In the genomic region with DNA sequence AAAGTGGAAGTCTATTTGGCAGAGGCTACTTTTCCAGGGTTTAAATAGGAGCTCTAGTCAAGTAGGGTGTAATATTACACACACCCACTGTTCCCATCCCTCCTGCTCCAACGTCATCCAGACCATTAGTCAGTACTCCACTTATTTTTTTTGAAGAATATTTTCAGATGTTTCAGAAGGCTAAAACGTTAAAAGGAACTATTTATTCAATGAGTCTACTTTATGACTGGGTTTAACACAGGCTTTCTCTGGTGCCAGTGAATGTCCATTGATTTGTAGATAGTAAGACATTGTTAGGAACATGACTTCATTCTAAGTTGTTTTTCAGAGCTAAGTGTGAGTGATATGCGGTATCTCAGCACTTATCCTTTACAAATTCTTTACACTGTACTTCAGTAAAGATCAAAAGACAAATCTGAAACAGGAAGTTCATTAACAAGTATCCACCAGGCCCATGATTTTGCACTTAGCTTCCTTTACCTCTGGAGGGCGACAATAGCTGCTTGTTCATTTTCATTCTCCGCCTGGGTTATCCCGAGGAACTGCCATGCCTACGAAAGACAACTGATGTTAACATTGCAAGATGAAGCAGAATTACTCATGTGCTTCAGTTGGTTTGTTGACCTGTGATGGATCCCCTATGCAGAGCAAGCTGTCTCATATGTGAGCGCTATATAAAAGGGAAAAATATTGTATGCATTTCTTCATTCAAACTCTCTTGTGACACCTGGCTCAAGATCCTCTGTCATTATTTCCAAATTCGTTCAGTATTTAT, we compare ENCODE assay signal across 8 cellular contexts.
DNase-seq lines count a peak whose midpoint lies in the region; ATAC-seq and TF ChIP-seq lines count a peak whose summit lies in the region.

No MANE protein-coding gene starts in this region.

- H3K4me3 ChIP-seq in astrocyte of the cerebellum (ENCODE audit: low read depth, low read length), result no peak overlapping the region

- DNase-seq in GM10248 (ENCODE audit: extremely low spot score), result peak; percentile 64
- DNase-seq in NCI-H526 treated with DMSO at 0.1 percent for 48 hours (lab: John Stamatoyannopoulos, UW), result peak; percentile 41
- DNase-seq in astrocyte of the cerebellum (ENCODE audit: low read depth), result peak; percentile 62
- peak; percentile 65 for DNase-seq in iPS-NIHi11 (ENCODE audit: low spot score)
- no peak for DNase-seq in stimulated activated effector memory CD8-positive, alpha-beta T cell treated with anti-CD3 and anti-CD28 coated beads, Interleukin-12 subunit alpha, Interleukin-12 subunit beta, amount 100 ng/mL, for 72 hours (ENCODE audit: low spot score in 2 of 2)
- no peak for DNase-seq in stimulated activated CD4-positive, alpha-beta T cell treated with anti-CD3 and anti-CD28 coated beads, Interleukin-2, amount 100 ng/mL, for 48 hours

- no peaks in the 10 kb centered on the region for H3K9me3 Mint-ChIP-seq in stimulated activated effector memory CD8-positive, alpha-beta T cell treated with anti-CD3 and anti-CD28 coated beads, Interleukin-12 subunit alpha, Interleukin-12 subunit beta, amount 100 ng/mL, for 72 hours

- H3K36me3 Mint-ChIP-seq in stimulated activated effector memory CD8-positive, alpha-beta T cell treated with anti-CD3 and anti-CD28 coated beads, Interleukin-12 subunit alpha, Interleukin-12 subunit beta, amount 100 ng/mL, for 72 hours, result no peaks in the 10 kb centered on the region

- in situ Hi-C loops in astrocyte of the cerebellum (cut with HindIII; ENCODE audit: low sequenced_read_pairs), result no loop called here

- TF ChIP-seq CTCF in GM10248 (IDR thresholded peaks at IDR 0.05; ENCODE audit: control extremely low read depth, extremely low read depth, low read depth, missing control alignments) (peak; percentile 64), astrocyte of the cerebellum (IDR thresholded peaks at IDR 0.05; ENCODE audit: low read depth, low read length, missing control alignments) (peak; percentile 71)

- POLR2A ChIA-PET in GM10248 (lab: Yijun Ruan, JAX), result no interaction called here

- no peak overlapping the region for H3K4me3 Mint-ChIP-seq in stimulated activated effector memory CD8-positive, alpha-beta T cell treated with anti-CD3 and anti-CD28 coated beads, Interleukin-12 subunit alpha, Interleukin-12 subunit beta, amount 100 ng/mL, for 72 hours

- ATAC-seq in GM21423 (IDR thresholded peaks at IDR 0.05; ENCODE audit: unreplicated experiment) (peak; percentile 90), HG03571 (IDR thresholded peaks at IDR 0.05; ENCODE audit: unreplicated experiment) (peak; percentile 86)
- peak; percentile 56 for ATAC-seq in stimulated activated effector memory CD8-positive, alpha-beta T cell treated with anti-CD3 and anti-CD28 coated beads, Interleukin-12 subunit alpha, Interleukin-12 subunit beta, amount 100 ng/mL, for 72 hours

- CTCF ChIA-PET in GM10248 (lab: Yijun Ruan, JAX), result interaction anchor here (0.6 to 2.4 kb wide), 29 partner anchors 9 to 796 kb away, joined by 3 to 23 read pairs (median 4); no protein-coding TSS in a partner anchor

- H3K27ac Mint-ChIP-seq in stimulated activated effector memory CD8-positive, alpha-beta T cell treated with anti-CD3 and anti-CD28 coated beads, Interleukin-12 subunit alpha, Interleukin-12 subunit beta, amount 100 ng/mL, for 72 hours, result no peak overlapping the region

- no peaks in the 10 kb centered on the region for H3K4me1 Mint-ChIP-seq in stimulated activated effector memory CD8-positive, alpha-beta T cell treated with anti-CD3 and anti-CD28 coated beads, Interleukin-12 subunit alpha, Interleukin-12 subunit beta, amount 100 ng/mL, for 72 hours

Comparison
In these comparisons a context has a peak if more than half of its experiments do, and no peak if none do; other contexts are left out.
1. DNase-seq: peak in GM10248 (single experiment), NCI-H526 treated with DMSO at 0.1 percent for 48 hours (single experiment), astrocyte of the cerebellum (single experiment) and iPS-NIHi11 (single experiment); none in stimulated activated effector memory CD8-positive, alpha-beta T cell treated with anti-CD3 and anti-CD28 coated beads, Interleukin-12 subunit alpha, Interleukin-12 subunit beta, amount 100 ng/mL, for 72 hours (0 of 2) and stimulated activated CD4-positive, alpha-beta T cell treated with anti-CD3 and anti-CD28 coated beads, Interleukin-2, amount 100 ng/mL, for 48 hours (0 of 2).
2. Peak in every context shown above with its lines, with median percentiles within 50 percentile points of each other: ATAC-seq.